1 cellular context compared by ENCODE assay signal in the genomic region with DNA sequence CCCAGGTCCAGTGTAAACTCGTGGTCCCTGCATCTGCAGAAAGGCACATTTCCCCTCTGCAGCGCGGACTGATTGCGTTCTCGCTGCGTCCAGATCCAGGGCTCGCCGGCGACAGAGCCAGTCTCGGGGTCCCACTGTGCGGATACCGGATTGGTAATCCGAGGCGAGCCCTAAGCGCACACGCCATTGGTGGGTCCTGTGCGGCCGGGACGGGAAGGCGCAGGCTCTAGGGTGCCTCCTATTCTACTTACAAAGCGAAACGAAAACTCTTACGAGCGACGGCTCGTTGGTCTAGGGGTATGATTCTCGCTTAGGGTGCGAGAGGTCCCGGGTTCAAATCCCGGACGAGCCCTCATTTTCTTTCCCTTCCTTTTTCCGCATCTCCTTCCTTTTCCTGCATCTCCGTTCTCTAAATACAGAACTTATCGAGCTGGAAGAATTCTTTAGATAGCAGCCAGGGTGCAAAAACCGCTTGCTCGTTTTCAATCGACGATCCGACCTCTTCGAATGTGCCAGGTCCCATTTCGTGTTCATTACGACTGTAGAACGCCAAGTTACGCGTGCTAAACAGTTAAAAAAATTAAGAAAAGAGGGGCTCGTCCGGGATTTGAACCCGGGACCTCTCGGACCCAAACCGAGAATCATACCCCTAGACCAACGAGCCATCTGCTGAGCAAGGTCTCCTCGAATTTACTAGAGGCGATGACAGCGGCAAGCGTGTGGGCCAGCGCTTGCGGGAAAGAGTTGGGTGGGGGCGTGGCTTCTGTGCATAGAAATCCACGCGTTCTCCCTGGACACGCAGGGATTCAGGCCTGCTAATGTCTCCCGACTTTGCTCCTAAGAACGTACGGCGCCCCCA.
TF ChIP-seq lines count a peak whose summit lies in the region.

No MANE protein-coding gene starts in this region.

TF ChIP-seq in K562, 482 proteins besides CTCF, POLR2A, EP300 and RAD21 (continued from another document and continues in another):
- TF ChIP-seq, protein P1, sequence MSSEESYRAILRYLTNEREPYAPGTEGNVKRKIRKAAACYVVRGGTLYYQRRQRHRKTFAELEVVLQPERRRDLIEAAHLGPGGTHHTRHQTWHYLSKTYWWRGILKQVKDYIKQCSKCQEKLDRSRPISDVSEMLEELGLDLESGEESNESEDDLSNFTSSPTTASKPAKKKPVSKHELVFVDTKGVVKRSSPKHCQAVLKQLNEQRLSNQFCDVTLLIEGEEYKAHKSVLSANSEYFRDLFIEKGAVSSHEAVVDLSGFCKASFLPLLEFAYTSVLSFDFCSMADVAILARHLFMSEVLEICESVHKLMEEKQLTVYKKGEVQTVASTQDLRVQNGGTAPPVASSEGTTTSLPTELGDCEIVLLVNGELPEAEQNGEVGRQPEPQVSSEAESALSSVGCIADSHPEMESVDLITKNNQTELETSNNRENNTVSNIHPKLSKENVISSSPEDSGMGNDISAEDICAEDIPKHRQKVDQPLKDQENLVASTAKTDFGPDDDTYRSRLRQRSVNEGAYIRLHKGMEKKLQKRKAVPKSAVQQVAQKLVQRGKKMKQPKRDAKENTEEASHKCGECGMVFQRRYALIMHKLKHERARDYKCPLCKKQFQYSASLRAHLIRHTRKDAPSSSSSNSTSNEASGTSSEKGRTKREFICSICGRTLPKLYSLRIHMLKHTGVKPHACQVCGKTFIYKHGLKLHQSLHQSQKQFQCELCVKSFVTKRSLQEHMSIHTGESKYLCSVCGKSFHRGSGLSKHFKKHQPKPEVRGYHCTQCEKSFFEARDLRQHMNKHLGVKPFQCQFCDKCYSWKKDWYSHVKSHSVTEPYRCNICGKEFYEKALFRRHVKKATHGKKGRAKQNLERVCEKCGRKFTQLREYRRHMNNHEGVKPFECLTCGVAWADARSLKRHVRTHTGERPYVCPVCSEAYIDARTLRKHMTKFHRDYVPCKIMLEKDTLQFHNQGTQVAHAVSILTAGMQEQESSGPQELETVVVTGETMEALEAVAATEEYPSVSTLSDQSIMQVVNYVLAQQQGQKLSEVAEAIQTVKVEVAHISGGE (CRISPR knock-in tag; IDR thresholded peaks at IDR 0.05) = peak in 1 of 3 experiments; percentile 44; a peak in 2 of 6 replicates
- TF ChIP-seq HDAC1 (IDR thresholded peaks at IDR 0.05) = peak in 1 of 2 experiments; percentile 77; a peak in 2 of 4 replicates
- TF ChIP-seq, protein P2, sequence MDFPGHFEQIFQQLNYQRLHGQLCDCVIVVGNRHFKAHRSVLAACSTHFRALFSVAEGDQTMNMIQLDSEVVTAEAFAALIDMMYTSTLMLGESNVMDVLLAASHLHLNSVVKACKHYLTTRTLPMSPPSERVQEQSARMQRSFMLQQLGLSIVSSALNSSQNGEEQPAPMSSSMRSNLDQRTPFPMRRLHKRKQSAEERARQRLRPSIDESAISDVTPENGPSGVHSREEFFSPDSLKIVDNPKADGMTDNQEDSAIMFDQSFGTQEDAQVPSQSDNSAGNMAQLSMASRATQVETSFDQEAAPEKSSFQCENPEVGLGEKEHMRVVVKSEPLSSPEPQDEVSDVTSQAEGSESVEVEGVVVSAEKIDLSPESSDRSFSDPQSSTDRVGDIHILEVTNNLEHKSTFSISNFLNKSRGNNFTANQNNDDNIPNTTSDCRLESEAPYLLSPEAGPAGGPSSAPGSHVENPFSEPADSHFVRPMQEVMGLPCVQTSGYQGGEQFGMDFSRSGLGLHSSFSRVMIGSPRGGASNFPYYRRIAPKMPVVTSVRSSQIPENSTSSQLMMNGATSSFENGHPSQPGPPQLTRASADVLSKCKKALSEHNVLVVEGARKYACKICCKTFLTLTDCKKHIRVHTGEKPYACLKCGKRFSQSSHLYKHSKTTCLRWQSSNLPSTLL (IDR thresholded peaks at IDR 0.05) = peak; percentile 74
- TF ChIP-seq ZNF77 (CRISPR knock-in tag; IDR thresholded peaks at IDR 0.05) = no peak
- no peak for TF ChIP-seq MYBL2 (IDR thresholded peaks at IDR 0.05; ENCODE audit: low read depth)
- no peak for TF ChIP-seq MYBL2 (CRISPR knock-in tag; IDR thresholded peaks at IDR 0.05; ENCODE audit: borderline replicate concordance)
- TF ChIP-seq, protein P3, sequence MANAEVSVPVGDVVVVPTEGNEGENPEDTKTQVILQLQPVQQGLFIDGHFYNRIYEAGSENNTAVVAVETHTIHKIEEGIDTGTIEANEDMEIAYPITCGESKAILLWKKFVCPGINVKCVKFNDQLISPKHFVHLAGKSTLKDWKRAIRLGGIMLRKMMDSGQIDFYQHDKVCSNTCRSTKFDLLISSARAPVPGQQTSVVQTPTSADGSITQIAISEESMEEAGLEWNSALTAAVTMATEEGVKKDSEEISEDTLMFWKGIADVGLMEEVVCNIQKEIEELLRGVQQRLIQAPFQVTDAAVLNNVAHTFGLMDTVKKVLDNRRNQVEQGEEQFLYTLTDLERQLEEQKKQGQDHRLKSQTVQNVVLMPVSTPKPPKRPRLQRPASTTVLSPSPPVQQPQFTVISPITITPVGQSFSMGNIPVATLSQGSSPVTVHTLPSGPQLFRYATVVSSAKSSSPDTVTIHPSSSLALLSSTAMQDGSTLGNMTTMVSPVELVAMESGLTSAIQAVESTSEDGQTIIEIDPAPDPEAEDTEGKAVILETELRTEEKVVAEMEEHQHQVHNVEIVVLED (CRISPR knock-in tag; IDR thresholded peaks at IDR 0.05) = no peak
- TF ChIP-seq PYGO2 (tag; IDR thresholded peaks at IDR 0.05) = peak; percentile 65
- TF ChIP-seq HIVEP1 (CRISPR knock-in tag; IDR thresholded peaks at IDR 0.05) = no peak
- 0 out of 2 replicates have a peak, but pooled peaks have one; percentile 39 for TF ChIP-seq ERF (CRISPR knock-in tag; IDR thresholded peaks at IDR 0.05)
- TF ChIP-seq ZNF785 (CRISPR knock-in tag; IDR thresholded peaks at IDR 0.05) = no peak
- no peak for TF ChIP-seq CBFA2T3 (IDR thresholded peaks at IDR 0.05)
- TF ChIP-seq, protein P4, sequence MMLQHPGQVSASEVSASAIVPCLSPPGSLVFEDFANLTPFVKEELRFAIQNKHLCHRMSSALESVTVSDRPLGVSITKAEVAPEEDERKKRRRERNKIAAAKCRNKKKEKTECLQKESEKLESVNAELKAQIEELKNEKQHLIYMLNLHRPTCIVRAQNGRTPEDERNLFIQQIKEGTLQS (IDR thresholded peaks at IDR 0.05) = 0 out of 2 replicates have a peak, but pooled peaks have one; percentile 19
- TF ChIP-seq, protein P4 (CRISPR knock-in tag; conservative IDR thresholded peaks at IDR 0.05) = peak; percentile 54
- no peak for TF ChIP-seq SRSF1 (IDR thresholded peaks at IDR 0.05; ENCODE audit: low read depth, low read length)
- no peak for TF ChIP-seq POLR3G (IDR thresholded peaks at IDR 0.05; ENCODE audit: extremely low read depth, insufficient read length, insufficient replicate concordance)
- TF ChIP-seq ZNF311 (CRISPR knock-in tag; IDR thresholded peaks at IDR 0.05) = no peak
- TF ChIP-seq TOE1 (IDR thresholded peaks at IDR 0.05; ENCODE audit: borderline replicate concordance) = peak; percentile 53; the same call in 1 of the 2 replicates
- TF ChIP-seq TOE1 (CRISPR knock-in tag; IDR thresholded peaks at IDR 0.05; ENCODE audit: borderline replicate concordance, low read depth) = 0 out of 2 replicates have a peak, but pooled peaks have one; percentile 80
- no peak for TF ChIP-seq FUS (optimal IDR thresholded peaks at IDR 0.05; ENCODE audit: low read depth, low read length)
- TF ChIP-seq, protein P5, sequence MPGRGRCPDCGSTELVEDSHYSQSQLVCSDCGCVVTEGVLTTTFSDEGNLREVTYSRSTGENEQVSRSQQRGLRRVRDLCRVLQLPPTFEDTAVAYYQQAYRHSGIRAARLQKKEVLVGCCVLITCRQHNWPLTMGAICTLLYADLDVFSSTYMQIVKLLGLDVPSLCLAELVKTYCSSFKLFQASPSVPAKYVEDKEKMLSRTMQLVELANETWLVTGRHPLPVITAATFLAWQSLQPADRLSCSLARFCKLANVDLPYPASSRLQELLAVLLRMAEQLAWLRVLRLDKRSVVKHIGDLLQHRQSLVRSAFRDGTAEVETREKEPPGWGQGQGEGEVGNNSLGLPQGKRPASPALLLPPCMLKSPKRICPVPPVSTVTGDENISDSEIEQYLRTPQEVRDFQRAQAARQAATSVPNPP (IDR thresholded peaks at IDR 0.05; ENCODE audit: borderline replicate concordance, insufficient read depth, insufficient read length) = no peak
- no peak for TF ChIP-seq NFATC3 (IDR thresholded peaks at IDR 0.05)
- no peak for TF ChIP-seq MEF2A (IDR thresholded peaks at IDR 0.05; ENCODE audit: control insufficient read depth, low read depth, low read length)
- no peak for TF ChIP-seq ILK (tag; IDR thresholded peaks at IDR 0.05; ENCODE audit: borderline replicate concordance, low read depth)
- TF ChIP-seq, protein P6, sequence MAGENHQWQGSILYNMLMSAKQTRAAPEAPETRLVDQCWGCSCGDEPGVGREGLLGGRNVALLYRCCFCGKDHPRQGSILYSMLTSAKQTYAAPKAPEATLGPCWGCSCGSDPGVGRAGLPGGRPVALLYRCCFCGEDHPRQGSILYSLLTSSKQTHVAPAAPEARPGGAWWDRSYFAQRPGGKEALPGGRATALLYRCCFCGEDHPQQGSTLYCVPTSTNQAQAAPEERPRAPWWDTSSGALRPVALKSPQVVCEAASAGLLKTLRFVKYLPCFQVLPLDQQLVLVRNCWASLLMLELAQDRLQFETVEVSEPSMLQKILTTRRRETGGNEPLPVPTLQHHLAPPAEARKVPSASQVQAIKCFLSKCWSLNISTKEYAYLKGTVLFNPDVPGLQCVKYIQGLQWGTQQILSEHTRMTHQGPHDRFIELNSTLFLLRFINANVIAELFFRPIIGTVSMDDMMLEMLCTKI (IDR thresholded peaks at IDR 0.05; ENCODE audit: partially characterized antibody) = no peak
- peak in 1 of 2 experiments; percentile 54; a peak in 3 of 4 replicates for TF ChIP-seq RCOR1 (IDR thresholded peaks at IDR 0.05; ENCODE audit: borderline replicate concordance in 1 of 2, low read depth in 2 of 2, low read length in 2 of 2)
- no peak for TF ChIP-seq PRPF4 (IDR thresholded peaks at IDR 0.05; ENCODE audit: insufficient read depth, low read depth, low read length, poor library complexity, severe bottlenecking)
- peak; percentile 9 to 14; a peak in 1 of 4 replicates for TF ChIP-seq KDM1A (IDR thresholded peaks at IDR 0.05)
- TF ChIP-seq, protein P7, sequence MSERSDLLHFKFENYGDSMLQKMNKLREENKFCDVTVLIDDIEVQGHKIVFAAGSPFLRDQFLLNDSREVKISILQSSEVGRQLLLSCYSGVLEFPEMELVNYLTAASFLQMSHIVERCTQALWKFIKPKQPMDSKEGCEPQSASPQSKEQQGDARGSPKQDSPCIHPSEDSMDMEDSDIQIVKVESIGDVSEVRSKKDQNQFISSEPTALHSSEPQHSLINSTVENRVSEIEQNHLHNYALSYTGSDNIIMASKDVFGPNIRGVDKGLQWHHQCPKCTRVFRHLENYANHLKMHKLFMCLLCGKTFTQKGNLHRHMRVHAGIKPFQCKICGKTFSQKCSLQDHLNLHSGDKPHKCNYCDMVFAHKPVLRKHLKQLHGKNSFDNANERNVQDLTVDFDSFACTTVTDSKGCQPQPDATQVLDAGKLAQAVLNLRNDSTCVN (CRISPR knock-in tag; IDR thresholded peaks at IDR 0.05) = no peak
- no peak for TF ChIP-seq ZNF830 (CRISPR knock-in tag; IDR thresholded peaks at IDR 0.05)
- no peak for TF ChIP-seq WHSC1 (IDR thresholded peaks at IDR 0.05; ENCODE audit: low read length)
- TF ChIP-seq RBM39 (optimal IDR thresholded peaks at IDR 0.05; ENCODE audit: low read depth, low read length) = peak; percentile 85
- no peak for TF ChIP-seq FOXA3 (CRISPR knock-in tag; conservative IDR thresholded peaks at IDR 0.05 in 1 of 2, IDR thresholded peaks at IDR 0.05 in 1 of 2)
- TF ChIP-seq DNMT1 (IDR thresholded peaks at IDR 0.05) = no peak
- TF ChIP-seq TAF15 (IDR thresholded peaks at IDR 0.05; ENCODE audit: low read depth, low read length) = no peak
- peak; percentile 28 for TF ChIP-seq ZFX (CRISPR knock-in tag; IDR thresholded peaks at IDR 0.05)
- TF ChIP-seq SREBF2 (CRISPR knock-in tag; IDR thresholded peaks at IDR 0.05) = no peak
- no peak for TF ChIP-seq MCM2 (IDR thresholded peaks at IDR 0.05; ENCODE audit: low read depth)
- no peak for TF ChIP-seq ESRRB (CRISPR knock-in tag; IDR thresholded peaks at IDR 0.05; ENCODE audit: borderline replicate concordance)
- TF ChIP-seq, protein P8, sequence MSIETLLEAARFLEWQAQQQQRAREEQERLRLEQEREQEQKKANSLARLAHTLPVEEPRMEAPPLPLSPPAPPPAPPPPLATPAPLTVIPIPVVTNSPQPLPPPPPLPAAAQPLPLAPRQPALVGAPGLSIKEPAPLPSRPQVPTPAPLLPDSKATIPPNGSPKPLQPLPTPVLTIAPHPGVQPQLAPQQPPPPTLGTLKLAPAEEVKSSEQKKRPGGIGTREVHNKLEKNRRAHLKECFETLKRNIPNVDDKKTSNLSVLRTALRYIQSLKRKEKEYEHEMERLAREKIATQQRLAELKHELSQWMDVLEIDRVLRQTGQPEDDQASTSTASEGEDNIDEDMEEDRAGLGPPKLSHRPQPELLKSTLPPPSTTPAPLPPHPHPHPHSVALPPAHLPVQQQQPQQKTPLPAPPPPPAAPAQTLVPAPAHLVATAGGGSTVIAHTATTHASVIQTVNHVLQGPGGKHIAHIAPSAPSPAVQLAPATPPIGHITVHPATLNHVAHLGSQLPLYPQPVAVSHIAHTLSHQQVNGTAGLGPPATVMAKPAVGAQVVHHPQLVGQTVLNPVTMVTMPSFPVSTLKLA (conservative IDR thresholded peaks at IDR 0.05) = no peak; a peak in 2 of 4 replicates
- peak; percentile 56; the same call in 1 of the 2 replicates for TF ChIP-seq RFX5 (IDR thresholded peaks at IDR 0.05; ENCODE audit: low read depth, low read length)
- TF ChIP-seq, protein P9, sequence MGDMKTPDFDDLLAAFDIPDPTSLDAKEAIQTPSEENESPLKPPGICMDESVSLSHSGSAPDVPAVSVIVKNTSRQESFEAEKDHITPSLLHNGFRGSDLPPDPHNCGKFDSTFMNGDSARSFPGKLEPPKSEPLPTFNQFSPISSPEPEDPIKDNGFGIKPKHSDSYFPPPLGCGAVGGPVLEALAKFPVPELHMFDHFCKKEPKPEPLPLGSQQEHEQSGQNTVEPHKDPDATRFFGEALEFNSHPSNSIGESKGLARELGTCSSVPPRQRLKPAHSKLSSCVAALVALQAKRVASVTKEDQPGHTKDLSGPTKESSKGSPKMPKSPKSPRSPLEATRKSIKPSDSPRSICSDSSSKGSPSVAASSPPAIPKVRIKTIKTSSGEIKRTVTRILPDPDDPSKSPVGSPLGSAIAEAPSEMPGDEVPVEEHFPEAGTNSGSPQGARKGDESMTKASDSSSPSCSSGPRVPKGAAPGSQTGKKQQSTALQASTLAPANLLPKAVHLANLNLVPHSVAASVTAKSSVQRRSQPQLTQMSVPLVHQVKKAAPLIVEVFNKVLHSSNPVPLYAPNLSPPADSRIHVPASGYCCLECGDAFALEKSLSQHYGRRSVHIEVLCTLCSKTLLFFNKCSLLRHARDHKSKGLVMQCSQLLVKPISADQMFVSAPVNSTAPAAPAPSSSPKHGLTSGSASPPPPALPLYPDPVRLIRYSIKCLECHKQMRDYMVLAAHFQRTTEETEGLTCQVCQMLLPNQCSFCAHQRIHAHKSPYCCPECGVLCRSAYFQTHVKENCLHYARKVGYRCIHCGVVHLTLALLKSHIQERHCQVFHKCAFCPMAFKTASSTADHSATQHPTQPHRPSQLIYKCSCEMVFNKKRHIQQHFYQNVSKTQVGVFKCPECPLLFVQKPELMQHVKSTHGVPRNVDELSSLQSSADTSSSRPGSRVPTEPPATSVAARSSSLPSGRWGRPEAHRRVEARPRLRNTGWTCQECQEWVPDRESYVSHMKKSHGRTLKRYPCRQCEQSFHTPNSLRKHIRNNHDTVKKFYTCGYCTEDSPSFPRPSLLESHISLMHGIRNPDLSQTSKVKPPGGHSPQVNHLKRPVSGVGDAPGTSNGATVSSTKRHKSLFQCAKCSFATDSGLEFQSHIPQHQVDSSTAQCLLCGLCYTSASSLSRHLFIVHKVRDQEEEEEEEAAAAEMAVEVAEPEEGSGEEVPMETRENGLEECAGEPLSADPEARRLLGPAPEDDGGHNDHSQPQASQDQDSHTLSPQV (IDR thresholded peaks at IDR 0.05) = peak; percentile 90
